In genomic region chr3:156525808-156526207, GRCh38 we compare ENCODE assay signal across 23 cellular contexts.
"Had no signal": no experiment of that assay in that cellular context is flagged by ENCODE, and none has a peak within 500 bp of the region (broad histone marks: within the 10 kb centered on the region; RNA-seq: fewer than 3 reads in every experiment).

No MANE protein-coding gene starts in this region.

- H3K36me3 ChIP-seq: adrenal gland had no signal

- DNase-seq: activated CD4-positive, alpha-beta memory T cell treated with anti-CD3 and anti-CD28 coated beads for 36 hours; activated CD4-positive, alpha-beta T cell treated with anti-CD3 and anti-CD28 coated beads, Interleukin-2, amount 10 ng/mL, durations not matched to agents 7 days and 5 days; activated CD4-positive, CD25-positive, alpha-beta regulatory T cell; activated naive CD4-positive, alpha-beta T cell treated with anti-CD3 and anti-CD28 coated beads, Interleukin-2, amount 50 U/mL, for 16 hours; activated naive CD8-positive, alpha-beta T cell treated with anti-CD3 and anti-CD28 coated beads, Interleukin-2, amount 10 ng/mL, durations not matched to agents 7 days and 5 days; activated T-cell treated with anti-CD3 and anti-CD28 coated beads for 4 hours; activated T-cell treated with anti-CD3 and anti-CD28 coated beads, Interleukin-2, amount 50 U/mL, for 72 hours; adrenal gland; aorta; body of pancreas; Karpas-422; NCI-H1048; NCI-H146; NCI-H187 treated with DMSO at 0.1 percent for 48 hours; NCI-H2081 treated with DMSO at 0.1 percent for 48 hours; NCI-H446 treated with DMSO at 0.1 percent for 48 hours; NCI-H526; SHP77 treated with DMSO at 0.1 percent for 48 hours; T-helper 17 cell; T-helper 9 cell had no signal

- H3K27me3 ChIP-seq: adrenal gland, body of pancreas had no signal

- H3K27ac ChIP-seq: adrenal gland, body of pancreas, VCaP had no signal

- H3K4me3 ChIP-seq: adrenal gland, body of pancreas, K562 had no signal

- H3K9me3 ChIP-seq: adrenal gland, body of pancreas had no signal

- H3K27ac Mint-ChIP-seq: activated CD4-positive, alpha-beta memory T cell treated with anti-CD3 and anti-CD28 coated beads for 36 hours; activated CD4-positive, alpha-beta T cell treated with anti-CD3 and anti-CD28 coated beads, Interleukin-2, amount 10 ng/mL, durations not matched to agents 7 days and 5 days; activated naive CD8-positive, alpha-beta T cell treated with anti-CD3 and anti-CD28 coated beads, Interleukin-2, amount 10 ng/mL, durations not matched to agents 7 days and 5 days; activated T-cell treated with anti-CD3 and anti-CD28 coated beads, Interleukin-2, amount 50 U/mL, for 72 hours; T-helper 17 cell had no signal

- H3K4me3 Mint-ChIP-seq: activated CD4-positive, alpha-beta memory T cell treated with anti-CD3 and anti-CD28 coated beads for 36 hours; activated CD4-positive, alpha-beta T cell treated with anti-CD3 and anti-CD28 coated beads, Interleukin-2, amount 10 ng/mL, durations not matched to agents 7 days and 5 days; activated naive CD8-positive, alpha-beta T cell treated with anti-CD3 and anti-CD28 coated beads, Interleukin-2, amount 10 ng/mL, durations not matched to agents 7 days and 5 days; activated T-cell treated with anti-CD3 and anti-CD28 coated beads, Interleukin-2, amount 50 U/mL, for 72 hours; central memory CD8-positive, alpha-beta T cell; T-helper 17 cell had no signal

- ATAC-seq: activated T-cell treated with anti-CD3 and anti-CD28 coated beads, Interleukin-2, amount 50 U/mL, for 72 hours; body of pancreas; K562; T-helper 17 cell had no signal

- H3K4me1 ChIP-seq: adrenal gland, body of pancreas had no signal

- H3K27me3 Mint-ChIP-seq: T-helper 17 cell had no signal

- H3K9me3 Mint-ChIP-seq: activated T-cell treated with anti-CD3 and anti-CD28 coated beads, Interleukin-2, amount 50 U/mL, for 72 hours; central memory CD8-positive, alpha-beta T cell had no signal
